Comparison of ENCODE assay signal across 1 cellular context in genomic region chr12:121805800-121806555, GRCh38.
TF ChIP-seq lines count a peak whose summit lies in the region.

No MANE protein-coding gene starts in this region.

TF ChIP-seq in GM23338, 12 proteins besides CTCF, POLR2A, EP300 and RAD21 (continued from another document):
- TF ChIP-seq ZNF462 (CRISPR knock-in tag; IDR thresholded peaks at IDR 0.05) = no peak
- TF ChIP-seq EZH2 (IDR thresholded peaks at IDR 0.05; ENCODE audit: low read depth, unreplicated experiment) = no peak
- no peak for TF ChIP-seq ZNF331 (CRISPR knock-in tag; IDR thresholded peaks at IDR 0.05; ENCODE audit: low read depth)
